9 cellular contexts compared by ENCODE assay signal in genomic region chr11:78351193-78351592, GRCh38.
A peak's percentile ranks its signal among the peaks of the same experiment; 100 is the strongest.
DNase-seq lines count a peak whose midpoint lies in the region; ATAC-seq and TF ChIP-seq lines count a peak whose summit lies in the region.
"Had no signal": no experiment of that assay in that cellular context is flagged by ENCODE, and none has a peak within 500 bp of the region (broad histone marks: within the 10 kb centered on the region; RNA-seq: fewer than 3 reads in every experiment).

No MANE protein-coding gene starts in this region.

- H3K36me3 ChIP-seq in mucosa of stomach (ENCODE audit: control insufficient read depth, insufficient read depth, low read length) = no peaks in the 10 kb centered on the region
- no peaks in the 10 kb centered on the region for H3K36me3 ChIP-seq in upper lobe of right lung

- no peak overlapping the region for H3K4me3 ChIP-seq in mucosa of stomach (ENCODE audit: low read length)
- peak overlapping the region; percentile 25 for H3K4me3 ChIP-seq in upper lobe of right lung

- H3K4me1 Mint-ChIP-seq in activated naive CD8-positive, alpha-beta T cell treated with anti-CD3 and anti-CD28 coated beads, Interleukin-2, amount 50 U/mL, for 24 hours = peaks cover 26% of the 10 kb centered on the region
- peaks cover 16% of the 10 kb centered on the region for H3K4me1 Mint-ChIP-seq in activated naive CD8-positive, alpha-beta T cell treated with anti-CD3 and anti-CD28 coated beads for 36 hours

- H3K9me3 Mint-ChIP-seq in activated naive CD8-positive, alpha-beta T cell treated with anti-CD3 and anti-CD28 coated beads, Interleukin-2, amount 50 U/mL, for 24 hours = no peaks in the 10 kb centered on the region
- no peaks in the 10 kb centered on the region for H3K9me3 Mint-ChIP-seq in activated naive CD8-positive, alpha-beta T cell treated with anti-CD3 and anti-CD28 coated beads for 36 hours

- intact Hi-C loops in upper lobe of right lung (cut with DNase I) = no loop called here

- no peak for ATAC-seq in activated naive CD8-positive, alpha-beta T cell treated with anti-CD3 and anti-CD28 coated beads, Interleukin-2, amount 50 U/mL, for 24 hours
- ATAC-seq in upper lobe of right lung (no peak), GM21825 (IDR thresholded peaks at IDR 0.05; ENCODE audit: unreplicated experiment) (no peak)

- peak overlapping the region; percentile 20 for H3K27ac Mint-ChIP-seq in activated naive CD8-positive, alpha-beta T cell treated with anti-CD3 and anti-CD28 coated beads, Interleukin-2, amount 50 U/mL, for 24 hours
- H3K27ac Mint-ChIP-seq in activated naive CD8-positive, alpha-beta T cell treated with anti-CD3 and anti-CD28 coated beads for 36 hours = no peak overlapping the region

- H3K27me3 Mint-ChIP-seq in activated naive CD8-positive, alpha-beta T cell treated with anti-CD3 and anti-CD28 coated beads, Interleukin-2, amount 50 U/mL, for 24 hours = no peaks in the 10 kb centered on the region
- peaks cover 7% of the 10 kb centered on the region for H3K27me3 Mint-ChIP-seq in activated naive CD8-positive, alpha-beta T cell treated with anti-CD3 and anti-CD28 coated beads for 36 hours

- H3K9me3 ChIP-seq in mucosa of stomach (ENCODE audit: control insufficient read depth, low read length) = no peaks in the 10 kb centered on the region
- H3K9me3 ChIP-seq in upper lobe of right lung = no peaks in the 10 kb centered on the region

- H3K36me3 Mint-ChIP-seq in activated naive CD8-positive, alpha-beta T cell treated with anti-CD3 and anti-CD28 coated beads, Interleukin-2, amount 50 U/mL, for 24 hours (ENCODE audit: low read depth) = no peaks in the 10 kb centered on the region
- H3K36me3 Mint-ChIP-seq in activated naive CD8-positive, alpha-beta T cell treated with anti-CD3 and anti-CD28 coated beads for 36 hours = no peaks in the 10 kb centered on the region

- no peak for TF ChIP-seq CTCF in upper lobe of right lung (IDR thresholded peaks at IDR 0.05)

- peak overlapping the region; percentile 56 for H3K9ac ChIP-seq in mucosa of stomach (ENCODE audit: low read length)

- DNase-seq in activated naive CD8-positive, alpha-beta T cell treated with anti-CD3 and anti-CD28 coated beads, Interleukin-2, amount 50 U/mL, for 24 hours = no peak
- no peak for DNase-seq in activated naive CD8-positive, alpha-beta T cell treated with anti-CD3 and anti-CD28 coated beads for 36 hours
- DNase-seq in upper lobe of right lung (no peak), NCI-H524 (lab: John Stamatoyannopoulos, UW) (no peak), T1000 (lab: John Stamatoyannopoulos, UW) (no peak)
- DNase-seq: effector CD4-positive, alpha-beta T cell had no signal

- H3K4me3 Mint-ChIP-seq in activated naive CD8-positive, alpha-beta T cell treated with anti-CD3 and anti-CD28 coated beads, Interleukin-2, amount 50 U/mL, for 24 hours = no peak overlapping the region
- no peak overlapping the region for H3K4me3 Mint-ChIP-seq in activated naive CD8-positive, alpha-beta T cell treated with anti-CD3 and anti-CD28 coated beads for 36 hours

- H3K4me1 ChIP-seq in mucosa of stomach (ENCODE audit: control insufficient read depth, insufficient read depth, low read length) = peaks cover 33% of the 10 kb centered on the region
- H3K4me1 ChIP-seq in upper lobe of right lung = peaks cover 60% of the 10 kb centered on the region

- peak overlapping the region; percentile 62 for H3K27ac ChIP-seq in angular gyrus (ENCODE audit: low read depth, low read length)
- peak overlapping the region; percentile 63 for H3K27ac ChIP-seq in upper lobe of right lung

- no peaks in the 10 kb centered on the region for H3K27me3 ChIP-seq in mucosa of stomach (ENCODE audit: control insufficient read depth, insufficient read depth, low read length)
- H3K27me3 ChIP-seq in upper lobe of right lung = no peaks in the 10 kb centered on the region
